Comparison of ENCODE assay signal across 8 cellular contexts in the genomic region with DNA sequence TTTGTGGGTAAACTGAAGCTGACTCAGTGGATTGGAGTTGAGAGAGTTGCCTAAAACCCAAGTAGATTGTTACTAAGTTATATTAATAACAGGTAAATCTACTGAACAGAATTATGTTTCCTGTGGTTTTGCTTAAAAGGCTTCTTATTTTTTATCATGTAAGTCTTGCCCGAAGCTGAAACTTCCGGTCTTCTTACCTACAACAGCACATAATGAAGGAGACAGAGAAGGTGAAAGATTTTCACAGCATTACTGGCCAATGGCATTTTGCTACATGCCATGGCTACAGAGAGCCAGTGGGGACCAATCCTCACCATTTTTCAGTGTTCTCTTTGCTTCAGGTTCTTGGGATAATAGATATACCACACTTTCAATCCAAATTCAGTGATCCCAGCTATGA.
"Had no signal": no experiment of that assay in that cellular context is flagged by ENCODE, and none has a peak within 500 bp of the region (broad histone marks: within the 10 kb centered on the region; RNA-seq: fewer than 3 reads in every experiment).

No MANE protein-coding gene starts in this region.

- DNase-seq: GM23248, GOT3, H7, HFFc6, KBM-7 had no signal

- H3K9ac ChIP-seq: GM23248 had no signal

- H3K9me3 ChIP-seq: HAP-1 had no signal

- H2AFZ ChIP-seq: GM23248 had no signal

- H3K36me3 Mint-ChIP-seq: IgD-negative memory B cell had no signal

- H3K36me3 ChIP-seq: HAP-1 had no signal

- H3K4me3 ChIP-seq: GM23248, HAP-1 had no signal

- H3K27ac ChIP-seq: GM23248, HL-60 had no signal

- H3K4me1 ChIP-seq: HAP-1 had no signal

- H3K27me3 Mint-ChIP-seq: IgD-negative memory B cell had no signal

- H3K4me3 Mint-ChIP-seq: HFFc6, IgD-negative memory B cell had no signal

- H3K27ac Mint-ChIP-seq: HFFc6, IgD-negative memory B cell had no signal

- H3K9me3 Mint-ChIP-seq: HFFc6, IgD-negative memory B cell had no signal

- H3K4me1 Mint-ChIP-seq: IgD-negative memory B cell had no signal
